8 cellular contexts compared by ENCODE assay signal in genomic region chr9:95508242-95508967, GRCh38. TPM values are rescaled to one million over a fixed set of nuclear protein-coding genes. Genes with fewer than 3 reads are reported as not detected.
A peak's percentile ranks its signal among the peaks of the same experiment; 100 is the strongest.
DNase-seq lines count a peak whose midpoint lies in the region; ATAC-seq lines count a peak whose summit lies in the region.

No MANE protein-coding gene starts in this region.

- H3K4me3 ChIP-seq in HUES64 (ENCODE audit: low read length) (peak overlapping the region; percentile 79), iPS DF 6.9 (ENCODE audit: low read length) (peak overlapping the region; percentile 40)

- H3K27ac ChIP-seq in HUES64 (ENCODE audit: low read depth, low read length) (peak overlapping the region; percentile 81; the same call in 1 of the 2 replicates), iPS DF 6.9 (ENCODE audit: low read length) (no peak overlapping the region)

- H3K36me3 ChIP-seq in HUES64 (ENCODE audit: insufficient read depth, low read length) (peaks cover under 1% of the 10 kb centered on the region; the same call in 1 of the 2 replicates), iPS DF 6.9 (ENCODE audit: control insufficient read depth, insufficient read depth, low read length) (no peaks in the 10 kb centered on the region)

- H3K27me3 Mint-ChIP-seq in activated naive CD4-positive, alpha-beta T cell treated with anti-CD3 and anti-CD28 coated beads, Interleukin-2, amount 50 U/mL, for 24 hours = no peaks in the 10 kb centered on the region

- H3K9ac ChIP-seq in HUES64 (ENCODE audit: low read depth, low read length) = peak overlapping the region; percentile 81

- DNase-seq in COLO668 (lab: John Stamatoyannopoulos, UW; ENCODE audit: unreplicated experiment) (peak; percentile 65), iPS DF 6.9 (ENCODE audit: low read depth, low spot score) (no peak)
- DNase-seq in stimulated activated CD8-positive, alpha-beta memory T cell treated with anti-CD3 and anti-CD28 coated beads, Interleukin-4, amount 100 ng/mL, for 48 hours = peak; percentile 39
- DNase-seq in stimulated activated CD4-positive, alpha-beta T cell treated with anti-CD3 and anti-CD28 coated beads, Interleukin-1b, Interleukin-23, amount 100 ng/mL, for 48 hours = no peak

- H3K9me3 ChIP-seq in HUES64 (ENCODE audit: insufficient read depth, low read depth, low read length) (no peaks in the 10 kb centered on the region), iPS DF 6.9 (ENCODE audit: control insufficient read depth, insufficient read depth, low read length) (no peaks in the 10 kb centered on the region)

- peaks cover 33% of the 10 kb centered on the region for H3K4me1 ChIP-seq in HUES64 (ENCODE audit: insufficient read depth, low read length)
- H3K4me1 ChIP-seq in iPS DF 6.9 (ENCODE audit: control insufficient read depth, insufficient read depth, low read length) = no peaks in the 10 kb centered on the region; the same call in 1 of the 2 replicates

- peaks cover 2% of the 10 kb centered on the region for H3K36me3 Mint-ChIP-seq in activated naive CD4-positive, alpha-beta T cell treated with anti-CD3 and anti-CD28 coated beads, Interleukin-2, amount 50 U/mL, for 24 hours

- no peaks in the 10 kb centered on the region for H3K9me3 Mint-ChIP-seq in activated naive CD4-positive, alpha-beta T cell treated with anti-CD3 and anti-CD28 coated beads, Interleukin-2, amount 50 U/mL, for 24 hours

- H3K4me3 Mint-ChIP-seq in activated naive CD4-positive, alpha-beta T cell treated with anti-CD3 and anti-CD28 coated beads, Interleukin-2, amount 50 U/mL, for 24 hours = peak overlapping the region; percentile 97

- under 1% methylated on average over 111 of the region's 111 CpGs for WGBS in HUES64
- no CpG with 5 or more reads among the region's 111 CpGs for WGBS in iPS DF 6.9 (ENCODE audit: insufficient coverage, insufficient read length)

- H3K27ac Mint-ChIP-seq in activated naive CD4-positive, alpha-beta T cell treated with anti-CD3 and anti-CD28 coated beads, Interleukin-2, amount 50 U/mL, for 24 hours = no peak overlapping the region

- peaks cover 45% of the 10 kb centered on the region for H3K4me1 Mint-ChIP-seq in activated naive CD4-positive, alpha-beta T cell treated with anti-CD3 and anti-CD28 coated beads, Interleukin-2, amount 50 U/mL, for 24 hours

- no peak for ATAC-seq in HG03520 (IDR thresholded peaks at IDR 0.05; ENCODE audit: unreplicated experiment)
- no peak for ATAC-seq in HG02852 (IDR thresholded peaks at IDR 0.05; ENCODE audit: unreplicated experiment)

- peaks cover 32% of the 10 kb centered on the region for H3K27me3 ChIP-seq in HUES64 (ENCODE audit: insufficient read depth, low read length)
- peaks cover 2% of the 10 kb centered on the region; the same call in 1 of the 2 replicates for H3K27me3 ChIP-seq in iPS DF 6.9 (ENCODE audit: control insufficient read depth, insufficient read depth, low read length)

RNA-seq across cellular contexts. Expression of gene PTCH1, which starts 8.4 kb away (rescaled TPM):
- 13.8 TPM for polyA plus RNA-seq in HUES64 (2013, experiment 1 of 2)
- polyA plus RNA-seq in HUES64 (2013, experiment 2 of 2) = 13.1 TPM

Comparison
In these comparisons a context has a peak if more than half of its experiments do, and no peak if none do; other contexts are left out.
1. DNase-seq: peak in COLO668 (single experiment) and stimulated activated CD8-positive, alpha-beta memory T cell treated with anti-CD3 and anti-CD28 coated beads, Interleukin-4, amount 100 ng/mL, for 48 hours (single experiment); none in iPS DF 6.9 (single experiment) and stimulated activated CD4-positive, alpha-beta T cell treated with anti-CD3 and anti-CD28 coated beads, Interleukin-1b, Interleukin-23, amount 100 ng/mL, for 48 hours (single experiment).